In the genomic region with DNA sequence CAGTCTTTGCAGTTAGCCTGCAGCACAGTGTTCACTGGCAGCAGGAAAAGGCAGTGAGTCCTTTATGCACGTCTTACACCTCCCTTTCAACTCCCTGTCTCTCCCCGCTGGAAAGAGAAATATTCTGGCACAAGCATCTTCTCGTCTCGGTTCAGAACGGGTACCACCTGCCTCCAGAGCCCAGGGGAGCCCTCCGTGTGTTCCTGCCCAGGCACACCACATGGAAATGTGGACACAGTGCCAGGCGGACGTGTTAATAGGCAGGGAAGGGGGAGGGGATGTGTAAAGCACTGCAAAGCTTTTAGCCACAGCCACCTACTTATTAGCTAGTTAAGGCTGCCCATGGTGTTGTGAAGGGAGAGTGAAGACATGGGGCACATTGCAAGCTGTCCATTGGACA, we compare ENCODE assay signal across 14 cellular contexts.
DNase-seq lines count a peak whose midpoint lies in the region; ATAC-seq and TF ChIP-seq lines count a peak whose summit lies in the region.
"Had no signal": no experiment of that assay in that cellular context is flagged by ENCODE, and none has a peak within 500 bp of the region (broad histone marks: within the 10 kb centered on the region; RNA-seq: fewer than 3 reads in every experiment).

No MANE protein-coding gene starts in this region.

- no peaks in the 10 kb centered on the region for H4K20me1 ChIP-seq in neural progenitor cell (ENCODE audit: low read depth)

- intact Hi-C loops in aorta (cut with DNase I) = no loop called here

- H3K27me3 ChIP-seq in neural progenitor cell = no peaks in the 10 kb centered on the region
- H3K27me3 ChIP-seq in aorta (ENCODE audit: control insufficient read depth in 1 of 2, insufficient read depth in 2 of 2, low read length in 1 of 2) = no peaks in the 10 kb centered on the region
- H3K27me3 ChIP-seq: MG63 had no signal

- no peak overlapping the region for H3K4me3 Mint-ChIP-seq in neural progenitor cell
- no peak overlapping the region for H3K4me3 Mint-ChIP-seq in stimulated activated naive CD8-positive, alpha-beta T cell treated with anti-CD3 and anti-CD28 coated beads, Interleukin-15, amount 100 ng/mL, for 72 hours
- H3K4me3 Mint-ChIP-seq: activated naive CD4-positive, alpha-beta T cell treated with anti-CD3 and anti-CD28 coated beads for 36 hours; stimulated activated naive B cell treated with anti-CD40 and anti-IgM and Interleukin-4, amounts not matched to agents 10 μg/mL and 1 μg/mL and 100 μg/mL, for 72 hours had no signal

- H2AFZ ChIP-seq in neural progenitor cell (replicated peaks) = peak overlapping the region; percentile 37

- H3K27me3 Mint-ChIP-seq in neural progenitor cell (ENCODE audit: insufficient read depth, low read depth) = peaks cover 6% of the 10 kb centered on the region
- no peaks in the 10 kb centered on the region for H3K27me3 Mint-ChIP-seq in stimulated activated naive CD8-positive, alpha-beta T cell treated with anti-CD3 and anti-CD28 coated beads, Interleukin-15, amount 100 ng/mL, for 72 hours
- H3K27me3 Mint-ChIP-seq: stimulated activated naive B cell treated with anti-CD40 and anti-IgM and Interleukin-4, amounts not matched to agents 10 μg/mL and 1 μg/mL and 100 μg/mL, for 72 hours had no signal

- 27 to 31% methylated on average over 8 of the region's 8 CpGs for WGBS in aorta, 2 donors

- H3K4me1 ChIP-seq in neural progenitor cell (peaks cover 20% of the 10 kb centered on the region), aorta (ENCODE audit: control insufficient read depth in 1 of 2, insufficient read depth in 2 of 2, low read length in 2 of 2) (no peaks in the 10 kb centered on the region)

- H3F3A ChIP-seq in neural progenitor cell (ENCODE audit: low read depth) = no peaks in the 10 kb centered on the region

- no peak overlapping the region for H3K27ac Mint-ChIP-seq in neural progenitor cell
- peak overlapping the region in 1 of 2 donors; percentile 44 for H3K27ac Mint-ChIP-seq in stimulated activated naive CD8-positive, alpha-beta T cell treated with anti-CD3 and anti-CD28 coated beads, Interleukin-15, amount 100 ng/mL, for 72 hours
- H3K27ac Mint-ChIP-seq: activated naive CD4-positive, alpha-beta T cell treated with anti-CD3 and anti-CD28 coated beads for 36 hours had no signal

- peak overlapping the region; percentile 40 for H3K4me2 ChIP-seq in neural progenitor cell

- H3K9me3 ChIP-seq in neural progenitor cell (ENCODE audit: low read depth) = no peaks in the 10 kb centered on the region
- no peaks in the 10 kb centered on the region for H3K9me3 ChIP-seq in aorta (ENCODE audit: control insufficient read depth, low read length)
- H3K9me3 ChIP-seq: MG63 had no signal

- DNase-seq in NCI-H1105 (lab: John Stamatoyannopoulos, UW) = peak; percentile 94
- DNase-seq in NCI-H2171 treated with DMSO at 0.1 percent for 48 hours (lab: John Stamatoyannopoulos, UW) = peak; percentile 85
- peak; percentile 31 for DNase-seq in cerebellar cortex (ENCODE audit: low spot score)
- peak; percentile 23 for DNase-seq in neural progenitor cell (ENCODE audit: low spot score)
- DNase-seq in aorta = no peak
- no peak for DNase-seq in activated CD4-positive, alpha-beta T cell treated with anti-CD3 and anti-CD28 coated beads, Interleukin-2, amount 50 U/mL, for 4 hours
- DNase-seq in stimulated activated CD4-positive, alpha-beta T cell treated with anti-CD3 and anti-CD28 coated beads, Interleukin-15, amount 100 ng/mL, for 24 hours = no peak
- no peak for DNase-seq in stimulated activated naive CD8-positive, alpha-beta T cell treated with anti-CD3 and anti-CD28 coated beads, Interleukin-15, amount 100 ng/mL, for 72 hours
- DNase-seq: activated CD8-positive, alpha-beta memory T cell treated with anti-CD3 and anti-CD28 coated beads for 24 hours; activated naive CD4-positive, alpha-beta T cell treated with anti-CD3 and anti-CD28 coated beads for 36 hours; kidney glomerular epithelial cell; MG63; stimulated activated naive B cell treated with anti-CD40 and anti-IgM and Interleukin-4, amounts not matched to agents 10 μg/mL and 1 μg/mL and 100 μg/mL, for 72 hours had no signal

- H3K4me3 ChIP-seq in neural progenitor cell = no peak overlapping the region
- no peak overlapping the region for H3K4me3 ChIP-seq in aorta (ENCODE audit: low read length in 2 of 2)
- H3K4me3 ChIP-seq: MG63 had no signal

- H3K4me1 Mint-ChIP-seq in neural progenitor cell = peaks cover 29% of the 10 kb centered on the region
- H3K4me1 Mint-ChIP-seq in stimulated activated naive CD8-positive, alpha-beta T cell treated with anti-CD3 and anti-CD28 coated beads, Interleukin-15, amount 100 ng/mL, for 72 hours = peaks cover 11% of the 10 kb centered on the region

- H3K9ac ChIP-seq in neural progenitor cell = no peak overlapping the region

- peaks cover 4% of the 10 kb centered on the region for H3K36me3 Mint-ChIP-seq in neural progenitor cell

- H3K27ac ChIP-seq in neural progenitor cell (no peak overlapping the region), aorta (ENCODE audit: low read depth in 1 of 2, low read length in 2 of 2) (no peak overlapping the region)
- H3K27ac ChIP-seq: C4-2B had no signal

- no peaks in the 10 kb centered on the region for H3K9me3 Mint-ChIP-seq in neural progenitor cell
- H3K9me3 Mint-ChIP-seq in stimulated activated naive CD8-positive, alpha-beta T cell treated with anti-CD3 and anti-CD28 coated beads, Interleukin-15, amount 100 ng/mL, for 72 hours = no peaks in the 10 kb centered on the region
- H3K9me3 Mint-ChIP-seq: activated naive CD4-positive, alpha-beta T cell treated with anti-CD3 and anti-CD28 coated beads for 36 hours; stimulated activated naive B cell treated with anti-CD40 and anti-IgM and Interleukin-4, amounts not matched to agents 10 μg/mL and 1 μg/mL and 100 μg/mL, for 72 hours had no signal

- no peak for TF ChIP-seq CTCF in neural progenitor cell (IDR thresholded peaks at IDR 0.05)

- no peaks in the 10 kb centered on the region for H3K79me2 ChIP-seq in neural progenitor cell (ENCODE audit: low read depth)

- no peak for ATAC-seq in aorta (ENCODE audit: low FRiP score)
- ATAC-seq in stimulated activated naive CD8-positive, alpha-beta T cell treated with anti-CD3 and anti-CD28 coated beads, Interleukin-15, amount 100 ng/mL, for 72 hours = no peak
- ATAC-seq: stimulated activated naive B cell treated with anti-CD40 and anti-IgM and Interleukin-4, amounts not matched to agents 10 μg/mL and 1 μg/mL and 100 μg/mL, for 72 hours had no signal

- H3K36me3 ChIP-seq in neural progenitor cell (no peaks in the 10 kb centered on the region), aorta (ENCODE audit: control insufficient read depth in 1 of 2, insufficient read depth in 2 of 2, low read length in 1 of 2) (no peaks in the 10 kb centered on the region)
- H3K36me3 ChIP-seq: MG63 had no signal

Comparison
In these comparisons a context has a peak if more than half of its experiments do, and no peak if none do; other contexts are left out.
1. DNase-seq: peak in NCI-H1105 (single experiment), NCI-H2171 treated with DMSO at 0.1 percent for 48 hours (single experiment), cerebellar cortex (single experiment) and neural progenitor cell (single experiment); none in aorta (0 of 2), activated CD4-positive, alpha-beta T cell treated with anti-CD3 and anti-CD28 coated beads, Interleukin-2, amount 50 U/mL, for 4 hours (0 of 2), stimulated activated CD4-positive, alpha-beta T cell treated with anti-CD3 and anti-CD28 coated beads, Interleukin-15, amount 100 ng/mL, for 24 hours (single experiment) and stimulated activated naive CD8-positive, alpha-beta T cell treated with anti-CD3 and anti-CD28 coated beads, Interleukin-15, amount 100 ng/mL, for 72 hours (0 of 2).